ENCODE assay signal across 8 cellular contexts in genomic region chr11:2301631-2302272, GRCh38. TPM values are rescaled to one million over a fixed set of nuclear protein-coding genes. Genes with fewer than 3 reads are reported as not detected.
DNase-seq lines count a peak whose midpoint lies in the region; TF ChIP-seq lines count a peak whose summit lies in the region.

C11orf21 (minus strand) TSS chr11:2301918; CDS start chr11:2301808, 110 bp downstream.
TSPAN32 (plus strand) TSS chr11:2302013; CDS start chr11:2302150, 137 bp downstream.

- no peak within 1 kb of the TSS for H2AFZ ChIP-seq in mammary epithelial cell (ENCODE audit: low read depth, low read length)

- no peaks in the 10 kb centered on the region for H3K79me2 ChIP-seq in mammary epithelial cell (ENCODE audit: insufficient read depth, low read length)

- H3K36me3 ChIP-seq in breast epithelium (no peaks in the 10 kb centered on the region), mammary epithelial cell (ENCODE audit: insufficient read depth, low read length) (no peaks in the 10 kb centered on the region), thyroid gland (no peaks in the 10 kb centered on the region)

- DNase-seq in breast epithelium (ENCODE audit: low spot score in 2 of 2) (peak; percentile 25 to 37), mammary epithelial cell (no peak), T-helper 9 cell (peak; percentile 42), osteocyte (ENCODE audit: extremely low spot score, unreplicated experiment) (peak; percentile 63), thyroid gland (no peak), NCI-H774 (lab: John Stamatoyannopoulos, UW) (no peak), DMS153 (lab: John Stamatoyannopoulos, UW) (no peak)
- peak; percentile 43 for DNase-seq in effector CD4-positive, alpha-beta T cell

- no peak for TF ChIP-seq POLR2A in breast epithelium (IDR thresholded peaks at IDR 0.05)
- TF ChIP-seq POLR2A in thyroid gland (IDR thresholded peaks at IDR 0.05), result no peak

- TF ChIP-seq CTCF in breast epithelium (IDR thresholded peaks at IDR 0.05) (no peak), mammary epithelial cell (conservative IDR thresholded peaks at IDR 0.05 in 1 of 2, IDR thresholded peaks at IDR 0.05 in 1 of 2; ENCODE audit: extremely low read depth in 1 of 2, insufficient read depth in 1 of 2, low read depth in 1 of 2, low read length in 2 of 2) (no peak), osteocyte (IDR thresholded peaks at IDR 0.05) (no peak), thyroid gland (IDR thresholded peaks at IDR 0.05) (no peak)

- H3K4me3 ChIP-seq in breast epithelium (peak within 1 kb of the TSS in 2 of 3 donors; percentile 8 to 15), mammary epithelial cell (replicated peaks in 1 of 3; ENCODE audit: insufficient read depth in 1 of 3, low read depth in 2 of 3, low read length in 3 of 3) (no peak within 1 kb of the TSS), thyroid gland (replicated peaks in 1 of 3) (no peak within 1 kb of the TSS)

- CTCF ChIA-PET in mammary epithelial cell (lab: Charles Lee; ENCODE audit: low non-redundant PET), result no interaction called here

- WGBS in mammary epithelial cell (ENCODE audit: low coverage, missing lambda C conversion rate), result 78% methylated on average over 12 of the region's 16 CpGs
- 71 to 75% methylated on average over 14 to 16 of the region's 16 CpGs for WGBS in thyroid gland, 2 donors

- intact Hi-C loops in breast epithelium (cut with DNase I; ENCODE audit: low total_unique reads), result loop anchor here (1.0 kb wide), 1 partner anchor 118 kb away; no protein-coding TSS in a partner anchor
- intact Hi-C loops in mammary epithelial cell (cut with micrococcal nuclease), result no loop called here
- intact Hi-C loops in thyroid gland (cut with DNase I), result loop anchor here (5.0 to 10.0 kb wide), 2 partner anchors 226 to 593 kb away; no protein-coding TSS in a partner anchor

- H3K4me1 Mint-ChIP-seq in osteocyte (ENCODE audit: unreplicated experiment), result peaks cover 31% of the 10 kb centered on the region

- H3K9ac ChIP-seq in mammary epithelial cell (ENCODE audit: insufficient read depth, low read length), result no peak within 1 kb of the TSS

- peaks cover 3% of the 10 kb centered on the region for H3K27me3 Mint-ChIP-seq in osteocyte (ENCODE audit: unreplicated experiment)

- no peaks in the 10 kb centered on the region for H3K27me3 ChIP-seq in breast epithelium
- no peaks in the 10 kb centered on the region for H3K27me3 ChIP-seq in mammary epithelial cell (ENCODE audit: insufficient read depth, low read length)
- no peaks in the 10 kb centered on the region for H3K27me3 ChIP-seq in thyroid gland

- no peak within 1 kb of the TSS for H3K4me3 Mint-ChIP-seq in osteocyte (ENCODE audit: unreplicated experiment)

- H3K9me3 ChIP-seq in breast epithelium, result no peaks in the 10 kb centered on the region
- no peaks in the 10 kb centered on the region for H3K9me3 ChIP-seq in mammary epithelial cell (replicated peaks; ENCODE audit: insufficient read depth, low read length)
- no peaks in the 10 kb centered on the region for H3K9me3 ChIP-seq in thyroid gland

- no peaks in the 10 kb centered on the region for H3K36me3 Mint-ChIP-seq in osteocyte (ENCODE audit: unreplicated experiment)

- H3K9me3 Mint-ChIP-seq in osteocyte (ENCODE audit: unreplicated experiment), result no peaks in the 10 kb centered on the region

- no peak within 1 kb of the TSS for H3K4me2 ChIP-seq in mammary epithelial cell (ENCODE audit: insufficient read depth, low read depth, low read length)

- H3K27ac ChIP-seq in breast epithelium (peak within 1 kb of the TSS in 1 of 2 donors; percentile 48), mammary epithelial cell (ENCODE audit: insufficient read depth, low read depth, low read length) (no peak within 1 kb of the TSS), thyroid gland (no peak within 1 kb of the TSS)

- peaks cover 0 to 7% of the 10 kb centered on the region in 2 donors for H3K4me1 ChIP-seq in breast epithelium
- no peaks in the 10 kb centered on the region for H3K4me1 ChIP-seq in mammary epithelial cell (ENCODE audit: insufficient read depth, low read length)
- peaks cover 7 to 36% of the 10 kb centered on the region in 2 donors for H3K4me1 ChIP-seq in thyroid gland

- no peaks in the 10 kb centered on the region for H4K20me1 ChIP-seq in mammary epithelial cell (ENCODE audit: insufficient read depth, low read length)

- H3K27ac Mint-ChIP-seq in osteocyte (ENCODE audit: unreplicated experiment), result no peak within 1 kb of the TSS

- no TSS peak for BruUV-seq in mammary epithelial cell (replicated peaks; lab: Mats Ljungman, UMichigan)

- dilution Hi-C loops in mammary epithelial cell (cut with HindIII; ENCODE audit: low sequenced_read_pairs), result no loop called here

- in situ Hi-C loops in mammary epithelial cell (cut with MboI; ENCODE audit: low sequenced_read_pairs in 2 of 2), result loop anchor here in 1 of 2 donors (25.0 kb wide), 1 partner anchor 111 kb away; the partner anchor contains the start of gene TSSC4

RNA-seq across cellular contexts. Expression of gene C11orf21, which starts in this region (rescaled TPM):
- total RNA-seq in breast epithelium (1 to 10 TPM in 1 of 3 donors, under 1 TPM in 2; 0.33 to 1.0 (median 0.96) TPM), mammary epithelial cell (not detected), osteocyte (0.16 TPM in 1 of 2 replicates, not detected in the other), thyroid gland (under 1 TPM; 0.15 to 0.67 (median 0.45) TPM)
- polyA plus RNA-seq in mammary epithelial cell, result not detected
- polyA minus RNA-seq in mammary epithelial cell, result not detected

RNA-seq across cellular contexts. Expression of gene TSPAN32, which starts in this region (rescaled TPM):
- total RNA-seq in breast epithelium (1 to 10 TPM in 2 of 3 donors, under 1 TPM in 1; 0.33 to 2.4 (median 1.0) TPM), mammary epithelial cell (not detected), osteocyte (0.76 and 1.2 TPM in 2 replicates), thyroid gland (under 1 TPM in 2 of 4 donors, not detected in 2; 0.33 to 0.45 TPM)
- not detected for polyA plus RNA-seq in mammary epithelial cell
- not detected for polyA minus RNA-seq in mammary epithelial cell

Comparison
In these comparisons a context has a peak if more than half of its experiments do, and no peak if none do; other contexts are left out.
1. DNase-seq: peak in breast epithelium (2 of 2), T-helper 9 cell (single experiment), effector CD4-positive, alpha-beta T cell (single experiment) and osteocyte (single experiment); none in mammary epithelial cell (single experiment), thyroid gland (0 of 2), NCI-H774 (single experiment) and DMS153 (single experiment).
2. H3K4me3 ChIP-seq: peak in breast epithelium (2 of 3); none in mammary epithelial cell (0 of 3) and thyroid gland (0 of 3).